In genomic region chr21:34977333-34977732, GRCh38 we compare ENCODE assay signal across 39 cellular contexts.
"Had no signal": no experiment of that assay in that cellular context is flagged by ENCODE, and none has a peak within 500 bp of the region (broad histone marks: within the 10 kb centered on the region; RNA-seq: fewer than 3 reads in every experiment).

No MANE protein-coding gene starts in this region.

- H3K27ac ChIP-seq: adrenal gland, ascending aorta, body of pancreas, brain microvascular endothelial cell, breast epithelium, cardiac muscle cell, colonic mucosa had no signal

- H3K9me3 Mint-ChIP-seq: activated naive CD4-positive, alpha-beta T cell treated with anti-CD3 and anti-CD28 coated beads for 36 hours; activated naive CD4-positive, alpha-beta T cell treated with anti-CD3 and anti-CD28 coated beads, Interleukin-2, amount 10 ng/mL, durations not matched to agents 7 days and 5 days; activated naive CD4-positive, alpha-beta T cell treated with anti-CD3 and anti-CD28 coated beads, Interleukin-2, amount 50 U/mL, for 24 hours; activated naive CD4-positive, alpha-beta T cell treated with anti-CD3 and anti-CD28 coated beads, Interleukin-2, amount 50 U/mL, for 72 hours; activated naive CD8-positive, alpha-beta T cell treated with anti-CD3 and anti-CD28 coated beads for 36 hours; activated naive CD8-positive, alpha-beta T cell treated with anti-CD3 and anti-CD28 coated beads, Interleukin-2, amount 10 ng/mL, durations not matched to agents 7 days and 5 days; activated naive CD8-positive, alpha-beta T cell treated with anti-CD3 and anti-CD28 coated beads, Interleukin-2, amount 50 U/mL, for 24 hours; activated T-cell treated with anti-CD3 and anti-CD28 coated beads, Interleukin-2, amount 50 U/mL, for 72 hours; activated T-helper 17 cell treated with anti-CD3 and anti-CD28 coated beads, Interleukin-2, amount 50 U/mL, for 72 hours; activated T-helper 2 cell treated with anti-CD3 and anti-CD28 coated beads, Interferon-gamma antibody, Interleukin-2, Interleukin-4, amounts not matched to agents 10 μg/mL and 5 μg/mL and 100 μg/mL, durations not matched to agents 14 hours and 24 hours and 36 hours; brain; central memory CD8-positive, alpha-beta T cell had no signal

- H3K27me3 Mint-ChIP-seq: activated naive CD4-positive, alpha-beta T cell treated with anti-CD3 and anti-CD28 coated beads, Interleukin-2, amount 50 U/mL, for 24 hours; activated naive CD8-positive, alpha-beta T cell; activated T-helper 17 cell treated with anti-CD3 and anti-CD28 coated beads, Interleukin-2, amount 50 U/mL, for 72 hours; brain; central memory CD8-positive, alpha-beta T cell had no signal

- H3K27me3 ChIP-seq: adrenal gland, ascending aorta, body of pancreas, brain microvascular endothelial cell, breast epithelium, colonic mucosa had no signal

- ATAC-seq: activated naive CD4-positive, alpha-beta T cell treated with anti-CD3 and anti-CD28 coated beads, Interleukin-2, amount 50 U/mL, for 72 hours; activated naive CD8-positive, alpha-beta T cell treated with anti-CD3 and anti-CD28 coated beads, Interleukin-2, amount 50 U/mL, for 24 hours; activated T-cell treated with anti-CD3 and anti-CD28 coated beads, Interleukin-2, amount 50 U/mL, for 72 hours; activated T-helper 17 cell treated with anti-CD3 and anti-CD28 coated beads, Interleukin-2, amount 50 U/mL, for 72 hours; body of pancreas had no signal

- DNase-seq: activated effector memory CD4-positive, alpha-beta T cell treated with anti-CD3 and anti-CD28 coated beads, Interleukin-2, amount 50 U/mL, for 16 hours; activated effector memory CD4-positive, alpha-beta T cell treated with Interleukin-2 at 50 U/mL for 16 hours; activated gamma-delta T cell; activated gamma-delta T cell treated with Interleukin-2 at 50 U/mL for 16 hours; activated naive CD4-positive, alpha-beta T cell; activated naive CD4-positive, alpha-beta T cell treated with anti-CD3 and anti-CD28 coated beads for 36 hours; activated naive CD4-positive, alpha-beta T cell treated with anti-CD3 and anti-CD28 coated beads, Interleukin-2, amount 10 ng/mL, durations not matched to agents 7 days and 5 days; activated naive CD4-positive, alpha-beta T cell treated with anti-CD3 and anti-CD28 coated beads, Interleukin-2, amount 50 U/mL, for 16 hours; activated naive CD4-positive, alpha-beta T cell treated with Interleukin-2 at 50 U/mL for 16 hours; activated naive CD8-positive, alpha-beta T cell treated with anti-CD3 and anti-CD28 coated beads for 36 hours; activated naive CD8-positive, alpha-beta T cell treated with anti-CD3 and anti-CD28 coated beads, Interleukin-2, amount 10 ng/mL, durations not matched to agents 7 days and 5 days; activated naive CD8-positive, alpha-beta T cell treated with anti-CD3 and anti-CD28 coated beads, Interleukin-2, amount 50 U/mL, for 24 hours; activated T-cell treated with anti-CD3 and anti-CD28 coated beads, Interleukin-2, amount 50 U/mL, for 48 hours; activated T-cell treated with anti-CD3 and anti-CD28 coated beads, Interleukin-2, amount 50 U/mL, for 72 hours; adrenal gland; amniotic stem cell; amygdala; anterior cingulate cortex; aorta; body of pancreas; brain microvascular endothelial cell; caudate nucleus; central memory CD4-positive, alpha-beta T cell; cerebellar nuclear complex; colonic mucosa had no signal

- H3K27ac Mint-ChIP-seq: activated naive CD4-positive, alpha-beta T cell treated with anti-CD3 and anti-CD28 coated beads for 36 hours; activated naive CD4-positive, alpha-beta T cell treated with anti-CD3 and anti-CD28 coated beads, Interleukin-2, amount 10 ng/mL, durations not matched to agents 7 days and 5 days; activated naive CD4-positive, alpha-beta T cell treated with anti-CD3 and anti-CD28 coated beads, Interleukin-2, amount 50 U/mL, for 72 hours; activated naive CD8-positive, alpha-beta T cell; activated naive CD8-positive, alpha-beta T cell treated with anti-CD3 and anti-CD28 coated beads for 36 hours; activated naive CD8-positive, alpha-beta T cell treated with anti-CD3 and anti-CD28 coated beads, Interleukin-2, amount 10 ng/mL, durations not matched to agents 7 days and 5 days; activated naive CD8-positive, alpha-beta T cell treated with anti-CD3 and anti-CD28 coated beads, Interleukin-2, amount 50 U/mL, for 24 hours; activated T-cell treated with anti-CD3 and anti-CD28 coated beads, Interleukin-2, amount 50 U/mL, for 72 hours; activated T-helper 1 cell treated with anti-CD3 and anti-CD28 coated beads, Interleukin-12 subunit alpha, Interleukin-12 subunit beta, Interleukin-2, Interleukin-4 antibody, amounts not matched to agents 30 ng/mL and 10 ng/mL and 1 ng/mL, durations not matched to agents 14 hours and 24 hours and 36 hours; activated T-helper 17 cell treated with anti-CD3 and anti-CD28 coated beads, Interleukin-2, amount 50 U/mL, for 72 hours; activated T-helper 2 cell treated with anti-CD3 and anti-CD28 coated beads, Interferon-gamma antibody, Interleukin-2, Interleukin-4, amounts not matched to agents 10 μg/mL and 5 μg/mL and 100 μg/mL, durations not matched to agents 14 hours and 24 hours and 36 hours; brain had no signal

- H3K4me1 ChIP-seq: adrenal gland, ascending aorta, body of pancreas, breast epithelium, colonic mucosa had no signal

- H3K4me3 ChIP-seq: adrenal gland, ascending aorta, body of pancreas, breast epithelium, cardiac muscle cell, colonic mucosa had no signal

- H3K4me3 Mint-ChIP-seq: activated naive CD4-positive, alpha-beta T cell treated with anti-CD3 and anti-CD28 coated beads for 36 hours; activated naive CD4-positive, alpha-beta T cell treated with anti-CD3 and anti-CD28 coated beads, Interleukin-2, amount 10 ng/mL, durations not matched to agents 7 days and 5 days; activated naive CD4-positive, alpha-beta T cell treated with anti-CD3 and anti-CD28 coated beads, Interleukin-2, amount 50 U/mL, for 24 hours; activated naive CD8-positive, alpha-beta T cell; activated naive CD8-positive, alpha-beta T cell treated with anti-CD3 and anti-CD28 coated beads for 36 hours; activated naive CD8-positive, alpha-beta T cell treated with anti-CD3 and anti-CD28 coated beads, Interleukin-2, amount 10 ng/mL, durations not matched to agents 7 days and 5 days; activated naive CD8-positive, alpha-beta T cell treated with anti-CD3 and anti-CD28 coated beads, Interleukin-2, amount 50 U/mL, for 24 hours; activated T-cell treated with anti-CD3 and anti-CD28 coated beads, Interleukin-2, amount 50 U/mL, for 72 hours; activated T-helper 1 cell treated with anti-CD3 and anti-CD28 coated beads, Interleukin-12 subunit alpha, Interleukin-12 subunit beta, Interleukin-2, Interleukin-4 antibody, amounts not matched to agents 30 ng/mL and 10 ng/mL and 1 ng/mL, durations not matched to agents 14 hours and 24 hours and 36 hours; activated T-helper 17 cell treated with anti-CD3 and anti-CD28 coated beads, Interleukin-2, amount 50 U/mL, for 72 hours; brain; central memory CD8-positive, alpha-beta T cell had no signal

- H3K36me3 ChIP-seq: adrenal gland, ascending aorta, brain microvascular endothelial cell, breast epithelium, cardiac muscle cell, colonic mucosa had no signal

- FAIRE-seq: astrocyte, bronchial epithelial cell, colon had no signal

- H3K9me3 ChIP-seq: adrenal gland, ascending aorta, body of pancreas, breast epithelium, colonic mucosa had no signal

- H3K36me3 Mint-ChIP-seq: brain had no signal
